In the genomic region with DNA sequence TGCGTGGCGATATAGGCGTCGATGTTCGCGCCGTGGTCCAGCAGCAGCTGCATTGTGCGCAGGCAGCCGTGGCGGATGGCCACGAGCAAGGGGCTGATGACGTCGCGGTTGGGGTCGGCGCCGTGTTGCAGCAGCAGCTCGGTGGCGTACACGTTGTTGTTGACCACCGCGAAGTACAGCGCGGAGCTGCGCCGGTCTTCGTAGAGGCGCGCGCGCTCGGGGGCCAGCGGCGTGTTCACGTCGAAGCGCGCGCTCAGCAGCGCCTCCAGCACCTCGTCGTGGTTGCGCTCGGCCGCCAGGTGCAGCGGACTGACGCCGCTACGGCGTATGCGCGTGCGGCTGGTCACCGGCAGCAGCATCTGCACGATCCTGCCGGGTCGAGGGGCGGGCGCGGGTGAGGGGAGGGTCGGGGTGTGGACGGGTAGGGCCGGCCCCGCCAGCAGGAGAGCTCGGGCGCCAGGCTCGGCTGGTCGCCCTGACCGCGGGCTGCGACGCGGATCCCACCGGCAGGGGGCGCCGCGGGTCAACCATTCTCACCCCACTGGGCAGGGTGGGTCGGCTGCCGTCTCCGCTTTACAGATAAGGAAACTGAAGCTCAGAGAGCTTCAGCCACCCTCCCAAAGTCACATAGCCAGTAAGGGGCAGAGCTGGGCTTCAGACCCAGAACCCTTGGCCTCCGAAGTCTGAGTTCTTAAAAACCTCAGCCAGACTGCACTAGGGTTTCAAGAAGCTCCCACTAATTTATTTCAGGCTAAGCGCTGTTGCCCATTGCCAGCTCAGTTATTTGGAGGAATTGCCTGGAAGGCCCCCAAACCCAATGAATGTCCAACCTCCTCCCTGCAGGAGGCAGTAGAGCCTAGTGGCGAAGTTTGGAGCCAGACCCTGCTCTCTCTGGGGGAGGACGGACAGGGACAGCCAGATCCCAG, we compare ENCODE assay signal across 1 cellular context.
A peak's percentile ranks its signal among the peaks of the same experiment; 100 is the strongest.
TF ChIP-seq lines count a peak whose summit lies in the region.

No MANE protein-coding gene starts in this region.

TF ChIP-seq in WTC11, 78 proteins besides CTCF, POLR2A, EP300 and RAD21 (continued from another document and continues in another):
- TF ChIP-seq, protein P1, sequence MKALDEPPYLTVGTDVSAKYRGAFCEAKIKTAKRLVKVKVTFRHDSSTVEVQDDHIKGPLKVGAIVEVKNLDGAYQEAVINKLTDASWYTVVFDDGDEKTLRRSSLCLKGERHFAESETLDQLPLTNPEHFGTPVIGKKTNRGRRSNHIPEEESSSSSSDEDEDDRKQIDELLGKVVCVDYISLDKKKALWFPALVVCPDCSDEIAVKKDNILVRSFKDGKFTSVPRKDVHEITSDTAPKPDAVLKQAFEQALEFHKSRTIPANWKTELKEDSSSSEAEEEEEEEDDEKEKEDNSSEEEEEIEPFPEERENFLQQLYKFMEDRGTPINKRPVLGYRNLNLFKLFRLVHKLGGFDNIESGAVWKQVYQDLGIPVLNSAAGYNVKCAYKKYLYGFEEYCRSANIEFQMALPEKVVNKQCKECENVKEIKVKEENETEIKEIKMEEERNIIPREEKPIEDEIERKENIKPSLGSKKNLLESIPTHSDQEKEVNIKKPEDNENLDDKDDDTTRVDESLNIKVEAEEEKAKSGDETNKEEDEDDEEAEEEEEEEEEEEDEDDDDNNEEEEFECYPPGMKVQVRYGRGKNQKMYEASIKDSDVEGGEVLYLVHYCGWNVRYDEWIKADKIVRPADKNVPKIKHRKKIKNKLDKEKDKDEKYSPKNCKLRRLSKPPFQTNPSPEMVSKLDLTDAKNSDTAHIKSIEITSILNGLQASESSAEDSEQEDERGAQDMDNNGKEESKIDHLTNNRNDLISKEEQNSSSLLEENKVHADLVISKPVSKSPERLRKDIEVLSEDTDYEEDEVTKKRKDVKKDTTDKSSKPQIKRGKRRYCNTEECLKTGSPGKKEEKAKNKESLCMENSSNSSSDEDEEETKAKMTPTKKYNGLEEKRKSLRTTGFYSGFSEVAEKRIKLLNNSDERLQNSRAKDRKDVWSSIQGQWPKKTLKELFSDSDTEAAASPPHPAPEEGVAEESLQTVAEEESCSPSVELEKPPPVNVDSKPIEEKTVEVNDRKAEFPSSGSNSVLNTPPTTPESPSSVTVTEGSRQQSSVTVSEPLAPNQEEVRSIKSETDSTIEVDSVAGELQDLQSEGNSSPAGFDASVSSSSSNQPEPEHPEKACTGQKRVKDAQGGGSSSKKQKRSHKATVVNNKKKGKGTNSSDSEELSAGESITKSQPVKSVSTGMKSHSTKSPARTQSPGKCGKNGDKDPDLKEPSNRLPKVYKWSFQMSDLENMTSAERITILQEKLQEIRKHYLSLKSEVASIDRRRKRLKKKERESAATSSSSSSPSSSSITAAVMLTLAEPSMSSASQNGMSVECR (CRISPR knock-in tag; IDR thresholded peaks at IDR 0.05; ENCODE audit: borderline replicate concordance): peak; percentile 95
- TF ChIP-seq IRF2 (CRISPR knock-in tag; IDR thresholded peaks at IDR 0.05; ENCODE audit: borderline replicate concordance, low read depth): peak; percentile 56; the same call in 1 of the 2 replicates
- 0 out of 2 replicates have a peak, but pooled peaks have one; percentile 24 for TF ChIP-seq USF2 (CRISPR knock-in tag; IDR thresholded peaks at IDR 0.05)
- 0 out of 2 replicates have a peak, but pooled peaks have one; percentile 91 for TF ChIP-seq KAT7 (CRISPR knock-in tag; IDR thresholded peaks at IDR 0.05; ENCODE audit: borderline replicate concordance)
- TF ChIP-seq, protein P2, sequence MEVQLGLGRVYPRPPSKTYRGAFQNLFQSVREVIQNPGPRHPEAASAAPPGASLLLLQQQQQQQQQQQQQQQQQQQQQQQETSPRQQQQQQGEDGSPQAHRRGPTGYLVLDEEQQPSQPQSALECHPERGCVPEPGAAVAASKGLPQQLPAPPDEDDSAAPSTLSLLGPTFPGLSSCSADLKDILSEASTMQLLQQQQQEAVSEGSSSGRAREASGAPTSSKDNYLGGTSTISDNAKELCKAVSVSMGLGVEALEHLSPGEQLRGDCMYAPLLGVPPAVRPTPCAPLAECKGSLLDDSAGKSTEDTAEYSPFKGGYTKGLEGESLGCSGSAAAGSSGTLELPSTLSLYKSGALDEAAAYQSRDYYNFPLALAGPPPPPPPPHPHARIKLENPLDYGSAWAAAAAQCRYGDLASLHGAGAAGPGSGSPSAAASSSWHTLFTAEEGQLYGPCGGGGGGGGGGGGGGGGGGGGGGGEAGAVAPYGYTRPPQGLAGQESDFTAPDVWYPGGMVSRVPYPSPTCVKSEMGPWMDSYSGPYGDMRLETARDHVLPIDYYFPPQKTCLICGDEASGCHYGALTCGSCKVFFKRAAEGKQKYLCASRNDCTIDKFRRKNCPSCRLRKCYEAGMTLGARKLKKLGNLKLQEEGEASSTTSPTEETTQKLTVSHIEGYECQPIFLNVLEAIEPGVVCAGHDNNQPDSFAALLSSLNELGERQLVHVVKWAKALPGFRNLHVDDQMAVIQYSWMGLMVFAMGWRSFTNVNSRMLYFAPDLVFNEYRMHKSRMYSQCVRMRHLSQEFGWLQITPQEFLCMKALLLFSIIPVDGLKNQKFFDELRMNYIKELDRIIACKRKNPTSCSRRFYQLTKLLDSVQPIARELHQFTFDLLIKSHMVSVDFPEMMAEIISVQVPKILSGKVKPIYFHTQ (CRISPR knock-in tag; IDR thresholded peaks at IDR 0.05): no peak
- TF ChIP-seq ZBTB43 (CRISPR knock-in tag; IDR thresholded peaks at IDR 0.05): peak; percentile 97
- TF ChIP-seq SP1 (CRISPR knock-in tag; conservative IDR thresholded peaks at IDR 0.05): peak; percentile 77; the same call in 1 of the 2 replicates
- TF ChIP-seq ZNF121 (CRISPR knock-in tag; IDR thresholded peaks at IDR 0.05): no peak
- TF ChIP-seq RELA (CRISPR knock-in tag; IDR thresholded peaks at IDR 0.05; ENCODE audit: borderline replicate concordance): peak; percentile 95; the same call in 1 of the 2 replicates
- TF ChIP-seq NR1H2 (CRISPR knock-in tag; IDR thresholded peaks at IDR 0.05): peak; percentile 9; the same call in 1 of the 2 replicates
- 0 out of 2 replicates have a peak, but pooled peaks have one; percentile 27 for TF ChIP-seq JUN (CRISPR knock-in tag; IDR thresholded peaks at IDR 0.05)
- TF ChIP-seq CREM (CRISPR knock-in tag; IDR thresholded peaks at IDR 0.05): peak; percentile 67; the same call in 1 of the 2 replicates
- no peak for TF ChIP-seq MXD4 (CRISPR knock-in tag; IDR thresholded peaks at IDR 0.05; ENCODE audit: borderline replicate concordance)
- TF ChIP-seq, protein P3, sequence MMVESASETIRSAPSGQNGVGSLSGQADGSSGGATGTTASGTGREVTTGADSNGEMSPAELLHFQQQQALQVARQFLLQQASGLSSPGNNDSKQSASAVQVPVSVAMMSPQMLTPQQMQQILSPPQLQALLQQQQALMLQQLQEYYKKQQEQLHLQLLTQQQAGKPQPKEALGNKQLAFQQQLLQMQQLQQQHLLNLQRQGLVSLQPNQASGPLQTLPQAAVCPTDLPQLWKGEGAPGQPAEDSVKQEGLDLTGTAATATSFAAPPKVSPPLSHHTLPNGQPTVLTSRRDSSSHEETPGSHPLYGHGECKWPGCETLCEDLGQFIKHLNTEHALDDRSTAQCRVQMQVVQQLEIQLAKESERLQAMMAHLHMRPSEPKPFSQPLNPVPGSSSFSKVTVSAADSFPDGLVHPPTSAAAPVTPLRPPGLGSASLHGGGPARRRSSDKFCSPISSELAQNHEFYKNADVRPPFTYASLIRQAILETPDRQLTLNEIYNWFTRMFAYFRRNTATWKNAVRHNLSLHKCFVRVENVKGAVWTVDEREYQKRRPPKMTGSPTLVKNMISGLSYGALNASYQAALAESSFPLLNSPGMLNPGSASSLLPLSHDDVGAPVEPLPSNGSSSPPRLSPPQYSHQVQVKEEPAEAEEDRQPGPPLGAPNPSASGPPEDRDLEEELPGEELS (CRISPR knock-in tag; IDR thresholded peaks at IDR 0.05): peak; percentile 85; the same call in 1 of the 2 replicates
- TF ChIP-seq GABPB1 (CRISPR knock-in tag; IDR thresholded peaks at IDR 0.05): 0 out of 2 replicates have a peak, but pooled peaks have one; percentile 18
- peak; percentile 60 for TF ChIP-seq ATF3 (CRISPR knock-in tag; conservative IDR thresholded peaks at IDR 0.05)
- peak; percentile 82; the same call in 1 of the 2 replicates for TF ChIP-seq ATF2 (CRISPR knock-in tag; IDR thresholded peaks at IDR 0.05; ENCODE audit: borderline replicate concordance, low read depth)
- TF ChIP-seq ERG (CRISPR knock-in tag; IDR thresholded peaks at IDR 0.05): no peak
- peak; percentile 77 for TF ChIP-seq ZNF317 (CRISPR knock-in tag; IDR thresholded peaks at IDR 0.05; ENCODE audit: borderline replicate concordance, low read depth)
- TF ChIP-seq GRHL2 (CRISPR knock-in tag; IDR thresholded peaks at IDR 0.05; ENCODE audit: insufficient replicate concordance, severe bottlenecking): no peak
- peak; percentile 54 for TF ChIP-seq NFYB (CRISPR knock-in tag; conservative IDR thresholded peaks at IDR 0.05; ENCODE audit: low read depth)
- TF ChIP-seq, protein P4, sequence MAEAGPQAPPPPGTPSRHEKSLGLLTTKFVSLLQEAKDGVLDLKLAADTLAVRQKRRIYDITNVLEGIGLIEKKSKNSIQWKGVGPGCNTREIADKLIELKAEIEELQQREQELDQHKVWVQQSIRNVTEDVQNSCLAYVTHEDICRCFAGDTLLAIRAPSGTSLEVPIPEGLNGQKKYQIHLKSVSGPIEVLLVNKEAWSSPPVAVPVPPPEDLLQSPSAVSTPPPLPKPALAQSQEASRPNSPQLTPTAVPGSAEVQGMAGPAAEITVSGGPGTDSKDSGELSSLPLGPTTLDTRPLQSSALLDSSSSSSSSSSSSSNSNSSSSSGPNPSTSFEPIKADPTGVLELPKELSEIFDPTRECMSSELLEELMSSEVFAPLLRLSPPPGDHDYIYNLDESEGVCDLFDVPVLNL (CRISPR knock-in tag; IDR thresholded peaks at IDR 0.05; ENCODE audit: borderline replicate concordance, low read depth): peak; percentile 89
- TF ChIP-seq MYBL2 (CRISPR knock-in tag; IDR thresholded peaks at IDR 0.05): peak; percentile 97
- TF ChIP-seq OVOL2 (CRISPR knock-in tag; IDR thresholded peaks at IDR 0.05; ENCODE audit: borderline replicate concordance): no peak
- TF ChIP-seq PRRX2 (CRISPR knock-in tag; IDR thresholded peaks at IDR 0.05): no peak
- 0 out of 2 replicates have a peak, but pooled peaks have one; percentile 67 for TF ChIP-seq ZNF263 (CRISPR knock-in tag; IDR thresholded peaks at IDR 0.05; ENCODE audit: low read depth)
- TF ChIP-seq ESRRA (CRISPR knock-in tag; IDR thresholded peaks at IDR 0.05; ENCODE audit: borderline replicate concordance): peak; percentile 96
- TF ChIP-seq, protein P5, sequence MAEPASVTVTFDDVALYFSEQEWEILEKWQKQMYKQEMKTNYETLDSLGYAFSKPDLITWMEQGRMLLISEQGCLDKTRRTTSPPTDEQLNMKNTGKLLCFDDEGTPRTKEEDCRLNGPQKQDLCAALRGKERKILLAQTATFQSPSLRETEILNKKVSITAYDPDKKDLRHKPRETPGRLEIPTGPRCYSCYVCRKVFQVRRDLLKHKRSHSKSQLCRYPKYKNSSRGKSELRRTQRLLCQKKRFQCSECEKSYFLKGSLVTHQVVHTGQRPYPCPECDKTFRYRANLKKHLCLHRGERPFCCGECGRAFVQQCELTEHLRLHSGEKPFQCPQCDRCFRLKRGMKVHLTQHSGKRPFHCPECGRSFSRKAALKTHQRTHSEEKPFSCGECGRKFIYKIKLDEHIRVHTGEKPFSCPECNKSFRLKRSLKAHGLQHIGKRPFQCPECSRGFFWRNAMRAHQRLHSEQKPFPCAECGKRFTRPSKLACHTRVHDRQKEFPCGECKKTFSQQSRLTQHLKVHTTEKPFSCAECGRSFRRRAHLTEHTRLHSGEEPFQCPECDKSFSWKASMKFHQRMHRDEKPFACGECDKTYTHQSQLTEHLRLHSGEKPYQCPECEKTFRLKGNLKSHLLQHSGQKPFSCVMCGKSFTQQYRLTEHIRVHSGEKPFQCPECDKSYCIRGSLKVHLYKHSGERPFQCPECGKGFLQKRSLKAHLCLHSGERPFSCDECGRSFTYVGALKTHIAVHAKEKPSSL (CRISPR knock-in tag; conservative IDR thresholded peaks at IDR 0.05): no peak
- TF ChIP-seq, protein P6, sequence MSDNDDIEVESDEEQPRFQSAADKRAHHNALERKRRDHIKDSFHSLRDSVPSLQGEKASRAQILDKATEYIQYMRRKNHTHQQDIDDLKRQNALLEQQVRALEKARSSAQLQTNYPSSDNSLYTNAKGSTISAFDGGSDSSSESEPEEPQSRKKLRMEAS (CRISPR knock-in tag; IDR thresholded peaks at IDR 0.05): peak; percentile 100
- TF ChIP-seq TEAD1 (CRISPR knock-in tag; IDR thresholded peaks at IDR 0.05): peak; percentile 93; the same call in 1 of the 2 replicates
